In genomic region chr4:109077486-109077885, GRCh38 we compare ENCODE assay signal across 1 cellular context.
TF ChIP-seq lines count a peak whose summit lies in the region.

No MANE protein-coding gene starts in this region.

TF ChIP-seq in K562, 482 proteins besides CTCF, POLR2A, EP300 and RAD21 (continued from another document):
- TF ChIP-seq BRF2 (IDR thresholded peaks at IDR 0.05; ENCODE audit: borderline replicate concordance, insufficient read depth, insufficient read length) = no peak
